24 cellular contexts compared by ENCODE assay signal in the genomic region with DNA sequence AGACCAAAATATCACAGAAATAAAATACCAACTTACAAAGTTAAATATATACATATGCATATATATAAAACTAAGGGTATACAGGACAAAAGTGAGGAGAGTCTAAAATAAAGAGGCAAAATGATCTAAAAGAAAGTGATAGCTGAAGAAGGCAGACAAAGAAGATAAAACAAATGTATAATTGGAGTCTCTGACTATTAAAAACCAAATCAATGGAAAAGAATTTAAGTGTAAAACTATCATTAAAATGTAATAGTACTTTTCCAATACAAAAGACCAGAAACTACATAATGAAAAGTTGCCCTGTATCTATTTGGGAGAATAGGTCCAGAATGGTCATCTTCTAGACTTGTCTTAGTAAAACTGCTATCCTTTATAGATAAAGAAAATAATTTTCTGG.
"Had no signal": no experiment of that assay in that cellular context is flagged by ENCODE, and none has a peak within 500 bp of the region (broad histone marks: within the 10 kb centered on the region; RNA-seq: fewer than 3 reads in every experiment).

No MANE protein-coding gene starts in this region.

- H3K27me3 Mint-ChIP-seq: dendritic cell treated with granulocyte-macrophage colony-stimulating factor and Interleukin-4, amounts not matched to agents 40 ng/mL and 50 ng/mL, for 4 days; effector memory CD8-positive, alpha-beta T cell; naive thymus-derived CD4-positive, alpha-beta T cell had no signal

- H3K27ac ChIP-seq: colonic mucosa, epithelial cell of prostate, esophagus squamous epithelium, gastrocnemius medialis, heart right ventricle, left lung, lower lobe of right lung had no signal

- H3K4me3 Mint-ChIP-seq: dendritic cell treated with granulocyte-macrophage colony-stimulating factor and Interleukin-4, amounts not matched to agents 40 ng/mL and 50 ng/mL, for 4 days; effector memory CD8-positive, alpha-beta T cell; endodermal cell; naive thymus-derived CD4-positive, alpha-beta T cell had no signal

- H3K36me3 ChIP-seq: colonic mucosa, esophagus squamous epithelium, gastrocnemius medialis, heart right ventricle, left lung, lower lobe of right lung had no signal

- H3K4me1 Mint-ChIP-seq: endodermal cell; naive thymus-derived CD4-positive, alpha-beta T cell had no signal

- DNase-seq: colonic mucosa; cortex of kidney; effector CD8-positive, alpha-beta T cell; effector memory CD8-positive, alpha-beta T cell; endodermal cell; erythroblast; esophagus squamous epithelium; foreskin fibroblast; foreskin melanocyte; gastrocnemius medialis; glutamatergic neuron; head of caudate nucleus; heart right ventricle; hippocampal formation; left cardiac atrium; left lung; left ventricle myocardium superior; lower lobe of right lung; mesendoderm; midbrain; naive thymus-derived CD4-positive, alpha-beta T cell had no signal

- H3K4me1 ChIP-seq: colonic mucosa, esophagus squamous epithelium, gastrocnemius medialis, heart right ventricle, left lung, lower lobe of right lung had no signal

- H3K9me3 ChIP-seq: colonic mucosa, esophagus squamous epithelium, gastrocnemius medialis, lower lobe of right lung had no signal

- H3K27ac Mint-ChIP-seq: dendritic cell treated with granulocyte-macrophage colony-stimulating factor and Interleukin-4, amounts not matched to agents 40 ng/mL and 50 ng/mL, for 4 days; effector memory CD8-positive, alpha-beta T cell; endodermal cell; naive thymus-derived CD4-positive, alpha-beta T cell had no signal

- H3K27me3 ChIP-seq: colonic mucosa, esophagus squamous epithelium, gastrocnemius medialis, heart right ventricle, left lung had no signal

- ATAC-seq: effector memory CD8-positive, alpha-beta T cell; esophagus mucosa; gastrocnemius medialis; heart right ventricle; left cardiac atrium; left lung; left ventricle myocardium superior; lower lobe of right lung; naive thymus-derived CD4-positive, alpha-beta T cell had no signal

- H3K36me3 Mint-ChIP-seq: naive thymus-derived CD4-positive, alpha-beta T cell had no signal

- H3K4me3 ChIP-seq: colonic mucosa, esophagus squamous epithelium, gastrocnemius medialis, heart right ventricle, left lung, lower lobe of right lung had no signal
